Comparison of ENCODE assay signal across 10 cellular contexts in the genomic region with DNA sequence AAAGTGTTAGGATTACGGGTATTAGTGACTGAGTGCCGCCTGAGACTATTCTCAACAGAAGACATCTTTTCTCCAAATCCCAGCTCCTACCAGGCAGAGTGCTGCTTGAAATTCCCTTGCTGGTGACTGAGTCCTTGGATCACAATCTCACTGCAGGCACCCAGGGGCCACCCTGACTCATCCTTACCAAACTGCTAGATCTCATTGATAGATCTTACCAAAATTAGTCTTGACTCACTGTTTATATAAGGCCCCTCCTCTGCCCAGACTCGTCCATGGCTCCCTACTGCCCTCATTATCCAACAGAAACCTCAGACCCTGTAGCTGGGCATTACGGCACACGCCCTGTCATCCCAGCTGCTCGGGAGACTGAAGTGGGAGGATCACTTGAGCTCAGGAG. TPM values are rescaled to one million over a fixed set of nuclear protein-coding genes. Genes with fewer than 3 reads are reported as not detected.
DNase-seq lines count a peak whose midpoint lies in the region; ATAC-seq and TF ChIP-seq lines count a peak whose summit lies in the region.
"Had no signal": no experiment of that assay in that cellular context is flagged by ENCODE, and none has a peak within 500 bp of the region (broad histone marks: within the 10 kb centered on the region; RNA-seq: fewer than 3 reads in every experiment).

No MANE protein-coding gene starts in this region.

- CTCF ChIA-PET in activated CD4-positive, alpha-beta T cell treated with anti-CD3 and anti-CD28 coated beads for 36 hours (lab: Charles Lee): interaction anchor here (0.6 to 4.5 kb wide), 4 partner anchors 9 to 981 kb away, joined by 3 to 19 read pairs (median 10); no protein-coding TSS in a partner anchor
- CTCF ChIA-PET in activated CD4-positive, alpha-beta memory T cell treated with anti-CD3 and anti-CD28 coated beads, Interleukin-2, amount 10 ng/mL, durations not matched to agents 7 days and 5 days (lab: Charles Lee): interaction anchor here (1.2 to 1.7 kb wide), 2 partner anchors 15 to 24 kb away, joined by 3 to 8 read pairs; a partner anchor contains a TSS

- no peaks in the 10 kb centered on the region for H3K27me3 ChIP-seq in subcutaneous abdominal adipose tissue (ENCODE audit: control insufficient read depth in 5 of 5, insufficient read depth in 4 of 5, low read length in 5 of 5)
- no peaks in the 10 kb centered on the region for H3K27me3 ChIP-seq in GM23338 (ENCODE audit: insufficient read depth)

- intact Hi-C loops in activated CD4-positive, alpha-beta T cell treated with anti-CD3 and anti-CD28 coated beads for 36 hours (cut with DNase I, micrococcal nuclease): no loop called here

- no peaks in the 10 kb centered on the region for H3K9me2 ChIP-seq in GM23338 (ENCODE audit: insufficient read depth)

- H3K27me3 Mint-ChIP-seq in activated CD4-positive, alpha-beta T cell treated with anti-CD3 and anti-CD28 coated beads for 36 hours: no peaks in the 10 kb centered on the region
- H3K27me3 Mint-ChIP-seq in activated CD4-positive, alpha-beta memory T cell treated with anti-CD3 and anti-CD28 coated beads, Interleukin-2, amount 10 ng/mL, durations not matched to agents 7 days and 5 days: no peaks in the 10 kb centered on the region
- H3K27me3 Mint-ChIP-seq in GM23338 (ENCODE audit: insufficient read depth, low read depth, poor library complexity): peaks cover 3% of the 10 kb centered on the region

- H3K4me3 ChIP-seq in subcutaneous abdominal adipose tissue (ENCODE audit: low read depth in 1 of 5, low read length in 5 of 5) (no peak overlapping the region), GM23338 (no peak overlapping the region)
- H3K4me3 ChIP-seq: HAP-1 had no signal

- H3K9me3 Mint-ChIP-seq in activated CD4-positive, alpha-beta T cell treated with anti-CD3 and anti-CD28 coated beads for 36 hours (ENCODE audit: low read depth): no peaks in the 10 kb centered on the region
- no peaks in the 10 kb centered on the region for H3K9me3 Mint-ChIP-seq in activated CD4-positive, alpha-beta memory T cell treated with anti-CD3 and anti-CD28 coated beads, Interleukin-2, amount 10 ng/mL, durations not matched to agents 7 days and 5 days
- no peaks in the 10 kb centered on the region for H3K9me3 Mint-ChIP-seq in GM23338

- peaks cover 91% of the 10 kb centered on the region for H3K4me1 Mint-ChIP-seq in activated CD4-positive, alpha-beta T cell treated with anti-CD3 and anti-CD28 coated beads for 36 hours
- peaks cover 93% of the 10 kb centered on the region for H3K4me1 Mint-ChIP-seq in activated CD4-positive, alpha-beta memory T cell treated with anti-CD3 and anti-CD28 coated beads, Interleukin-2, amount 10 ng/mL, durations not matched to agents 7 days and 5 days
- H3K4me1 Mint-ChIP-seq in GM23338: peaks cover 11% of the 10 kb centered on the region

- peaks cover 25% of the 10 kb centered on the region for H3K36me3 Mint-ChIP-seq in activated CD4-positive, alpha-beta T cell treated with anti-CD3 and anti-CD28 coated beads for 36 hours (ENCODE audit: low read depth)
- peaks cover 55% of the 10 kb centered on the region for H3K36me3 Mint-ChIP-seq in activated CD4-positive, alpha-beta memory T cell treated with anti-CD3 and anti-CD28 coated beads, Interleukin-2, amount 10 ng/mL, durations not matched to agents 7 days and 5 days (ENCODE audit: low read depth)
- H3K36me3 Mint-ChIP-seq in GM23338 (ENCODE audit: low read depth): no peaks in the 10 kb centered on the region

- ATAC-seq in activated CD4-positive, alpha-beta T cell treated with anti-CD3 and anti-CD28 coated beads for 36 hours: peak; percentile 40
- no peak for ATAC-seq in GM23338

- POLR2A ChIA-PET in activated CD4-positive, alpha-beta T cell treated with anti-CD3 and anti-CD28 coated beads for 36 hours (lab: Charles Lee): interaction anchor here (1.3 kb wide), 1 partner anchor 15 kb away, joined by 4 read pairs; a partner anchor contains a TSS
- POLR2A ChIA-PET in activated CD4-positive, alpha-beta memory T cell treated with anti-CD3 and anti-CD28 coated beads, Interleukin-2, amount 10 ng/mL, durations not matched to agents 7 days and 5 days (lab: Charles Lee): interaction anchor here (0.9 to 15.7 kb wide), 3 partner anchors 9 to 112 kb away, joined by 3 to 229 read pairs (median 5); a partner anchor contains a TSS

- H3K36me3 ChIP-seq in subcutaneous abdominal adipose tissue (ENCODE audit: control insufficient read depth in 5 of 5, insufficient read depth in 5 of 5, low read length in 5 of 5) (peaks cover 0 to 11% (median 0%) of the 10 kb centered on the region in 5 donors), GM23338 (ENCODE audit: insufficient read depth) (no peaks in the 10 kb centered on the region)
- H3K36me3 ChIP-seq: HAP-1 had no signal

- H3K4me2 ChIP-seq in GM23338: no peak overlapping the region

- no peaks in the 10 kb centered on the region for H3K9me3 ChIP-seq in subcutaneous abdominal adipose tissue (ENCODE audit: control insufficient read depth in 5 of 5, low read length in 5 of 5)
- H3K9me3 ChIP-seq: HAP-1 had no signal

- TF ChIP-seq CTCF in GM23338 (conservative IDR thresholded peaks at IDR 0.05; ENCODE audit: low read depth in 2 of 2): no peak

- H3K4me1 ChIP-seq in subcutaneous abdominal adipose tissue (ENCODE audit: control insufficient read depth in 5 of 5, insufficient read depth in 5 of 5, low read length in 5 of 5) (peaks cover 34 to 92% (median 83%) of the 10 kb centered on the region in 5 donors), GM23338 (ENCODE audit: insufficient read depth) (peaks cover 4% of the 10 kb centered on the region; the same call in 1 of the 2 replicates)

- DNase-seq in activated CD4-positive, alpha-beta T cell treated with anti-CD3 and anti-CD28 coated beads for 36 hours: peak; percentile 52
- DNase-seq in activated CD4-positive, alpha-beta T cell treated with anti-CD3 and anti-CD28 coated beads for 48 hours: no peak
- DNase-seq in activated CD4-positive, alpha-beta memory T cell treated with anti-CD3 and anti-CD28 coated beads, Interleukin-2, amount 10 ng/mL, durations not matched to agents 7 days and 5 days: no peak
- DNase-seq in glomerular visceral epithelial cell (ENCODE audit: extremely low spot score) (peak; percentile 85), DMS114 treated with DMSO at 0.1 percent for 48 hours (lab: John Stamatoyannopoulos, UW; ENCODE audit: unreplicated experiment) (no peak), GM23338 (ENCODE audit: low spot score) (no peak), NCI-H1436 (lab: John Stamatoyannopoulos, UW) (no peak)
- DNase-seq: NCI-H510A had no signal

- peak overlapping the region; percentile 82 for H3K27ac Mint-ChIP-seq in activated CD4-positive, alpha-beta T cell treated with anti-CD3 and anti-CD28 coated beads for 36 hours
- peak overlapping the region; percentile 76 for H3K27ac Mint-ChIP-seq in activated CD4-positive, alpha-beta memory T cell treated with anti-CD3 and anti-CD28 coated beads, Interleukin-2, amount 10 ng/mL, durations not matched to agents 7 days and 5 days
- H3K27ac Mint-ChIP-seq in GM23338: no peak overlapping the region

- no peaks in the 10 kb centered on the region for H3K79me2 ChIP-seq in GM23338 (replicated peaks; ENCODE audit: insufficient read depth)

- no peaks in the 10 kb centered on the region for H3F3A ChIP-seq in GM23338 (replicated peaks; ENCODE audit: low read depth)

- no peak overlapping the region for H2AFZ ChIP-seq in GM23338

- H3K4me3 Mint-ChIP-seq in activated CD4-positive, alpha-beta T cell treated with anti-CD3 and anti-CD28 coated beads for 36 hours: no peak overlapping the region
- H3K4me3 Mint-ChIP-seq in activated CD4-positive, alpha-beta memory T cell treated with anti-CD3 and anti-CD28 coated beads, Interleukin-2, amount 10 ng/mL, durations not matched to agents 7 days and 5 days: no peak overlapping the region
- no peak overlapping the region for H3K4me3 Mint-ChIP-seq in GM23338

- H3K27ac ChIP-seq in subcutaneous abdominal adipose tissue (ENCODE audit: low read depth, low read length) (peak overlapping the region; percentile 93), GM23338 (ENCODE audit: low read depth) (no peak overlapping the region)

- H3K9ac ChIP-seq in subcutaneous abdominal adipose tissue (ENCODE audit: low read length in 5 of 5): no peak overlapping the region

- peaks cover 3% of the 10 kb centered on the region for H4K20me1 ChIP-seq in GM23338 (replicated peaks; ENCODE audit: insufficient read depth)

TF ChIP-seq in GM23338, 12 proteins besides CTCF, POLR2A, EP300 and RAD21 (continues in another document):
- TF ChIP-seq JUNB (IDR thresholded peaks at IDR 0.05; ENCODE audit: unreplicated experiment): no peak

RNA-seq across cellular contexts. Expression of a gene that starts 14.7 kb away (rescaled TPM):
- total RNA-seq in activated CD4-positive, alpha-beta T cell treated with anti-CD3 and anti-CD28 coated beads for 36 hours: 10 to 100 TPM; 20.1 to 21.6 TPM
- total RNA-seq in activated CD4-positive, alpha-beta memory T cell treated with anti-CD3 and anti-CD28 coated beads, Interleukin-2, amount 10 ng/mL, durations not matched to agents 7 days and 5 days: 10 to 100 TPM; 37.9 to 41.6 TPM
- total RNA-seq in GM23338 (2014; rRNA removed; shearing (Covaris generic)): 6.0 and 8.8 TPM in 2 replicates
- polyA plus RNA-seq in GM23338 (2016; fragmentation: Nextera tagmentation; extraction: Ambion mirVana): 3.3 and 4.2 TPM in 2 replicates

RNA-seq across cellular contexts. Expression of a gene that starts 22.7 kb away (rescaled TPM):
- 1 to 10 TPM; 1.6 to 2.2 TPM for total RNA-seq in activated CD4-positive, alpha-beta T cell treated with anti-CD3 and anti-CD28 coated beads for 36 hours
- total RNA-seq in activated CD4-positive, alpha-beta memory T cell treated with anti-CD3 and anti-CD28 coated beads, Interleukin-2, amount 10 ng/mL, durations not matched to agents 7 days and 5 days: 10 to 100 TPM; 14.2 to 14.6 TPM
- total RNA-seq in GM23338 (2014; rRNA removed; shearing (Covaris generic)): 23.2 and 36.0 TPM in 2 replicates
- 11.3 and 22.0 TPM in 2 replicates for polyA plus RNA-seq in GM23338 (2016; fragmentation: Nextera tagmentation; extraction: Ambion mirVana)

RNA-seq across cellular contexts. Expression of a gene that starts 44.6 kb away (rescaled TPM):
- 100 to 1,000 TPM; 254 to 499 TPM for total RNA-seq in activated CD4-positive, alpha-beta T cell treated with anti-CD3 and anti-CD28 coated beads for 36 hours
- total RNA-seq in activated CD4-positive, alpha-beta memory T cell treated with anti-CD3 and anti-CD28 coated beads, Interleukin-2, amount 10 ng/mL, durations not matched to agents 7 days and 5 days: 100 to 1,000 TPM; 225 to 226 TPM
- 108 and 170 TPM in 2 replicates for total RNA-seq in GM23338 (2014; rRNA removed; shearing (Covaris generic))
- 93.4 and 107 TPM in 2 replicates for polyA plus RNA-seq in GM23338 (2016; fragmentation: Nextera tagmentation; extraction: Ambion mirVana)

RNA-seq across cellular contexts. Expression of a gene that starts 44.8 kb away (rescaled TPM):
- 1 to 10 TPM; 2.4 to 3.7 TPM for total RNA-seq in activated CD4-positive, alpha-beta T cell treated with anti-CD3 and anti-CD28 coated beads for 36 hours
- total RNA-seq in activated CD4-positive, alpha-beta memory T cell treated with anti-CD3 and anti-CD28 coated beads, Interleukin-2, amount 10 ng/mL, durations not matched to agents 7 days and 5 days: 1 to 10 TPM; 3.2 to 3.6 TPM
- total RNA-seq in GM23338 (2014; rRNA removed; shearing (Covaris generic)): 6.9 and 7.9 TPM in 2 replicates
- polyA plus RNA-seq in GM23338 (2016; fragmentation: Nextera tagmentation; extraction: Ambion mirVana): 3.7 and 3.8 TPM in 2 replicates

RNA-seq across cellular contexts. Expression of a gene that starts 45.4 kb away (rescaled TPM):
- 10 to 100 TPM; 13.8 to 17.6 TPM for total RNA-seq in activated CD4-positive, alpha-beta T cell treated with anti-CD3 and anti-CD28 coated beads for 36 hours
- 100 to 1,000 TPM; 103 to 107 TPM for total RNA-seq in activated CD4-positive, alpha-beta memory T cell treated with anti-CD3 and anti-CD28 coated beads, Interleukin-2, amount 10 ng/mL, durations not matched to agents 7 days and 5 days
- total RNA-seq in GM23338 (2014; rRNA removed; shearing (Covaris generic)): not detected in 2 replicates
- not detected in 2 replicates for polyA plus RNA-seq in GM23338 (2016; fragmentation: Nextera tagmentation; extraction: Ambion mirVana)

Comparison
In these comparisons a context has a peak if more than half of its experiments do, and no peak if none do; other contexts are left out.
1. DNase-seq: peak in activated CD4-positive, alpha-beta T cell treated with anti-CD3 and anti-CD28 coated beads for 36 hours (single experiment) and glomerular visceral epithelial cell (single experiment); none in activated CD4-positive, alpha-beta T cell treated with anti-CD3 and anti-CD28 coated beads for 48 hours (single experiment), activated CD4-positive, alpha-beta memory T cell treated with anti-CD3 and anti-CD28 coated beads, Interleukin-2, amount 10 ng/mL, durations not matched to agents 7 days and 5 days (single experiment), DMS114 treated with DMSO at 0.1 percent for 48 hours (single experiment), GM23338 (single experiment) and NCI-H1436 (single experiment).